Comparison of ENCODE assay signal across 2 cellular contexts in the genomic region with DNA sequence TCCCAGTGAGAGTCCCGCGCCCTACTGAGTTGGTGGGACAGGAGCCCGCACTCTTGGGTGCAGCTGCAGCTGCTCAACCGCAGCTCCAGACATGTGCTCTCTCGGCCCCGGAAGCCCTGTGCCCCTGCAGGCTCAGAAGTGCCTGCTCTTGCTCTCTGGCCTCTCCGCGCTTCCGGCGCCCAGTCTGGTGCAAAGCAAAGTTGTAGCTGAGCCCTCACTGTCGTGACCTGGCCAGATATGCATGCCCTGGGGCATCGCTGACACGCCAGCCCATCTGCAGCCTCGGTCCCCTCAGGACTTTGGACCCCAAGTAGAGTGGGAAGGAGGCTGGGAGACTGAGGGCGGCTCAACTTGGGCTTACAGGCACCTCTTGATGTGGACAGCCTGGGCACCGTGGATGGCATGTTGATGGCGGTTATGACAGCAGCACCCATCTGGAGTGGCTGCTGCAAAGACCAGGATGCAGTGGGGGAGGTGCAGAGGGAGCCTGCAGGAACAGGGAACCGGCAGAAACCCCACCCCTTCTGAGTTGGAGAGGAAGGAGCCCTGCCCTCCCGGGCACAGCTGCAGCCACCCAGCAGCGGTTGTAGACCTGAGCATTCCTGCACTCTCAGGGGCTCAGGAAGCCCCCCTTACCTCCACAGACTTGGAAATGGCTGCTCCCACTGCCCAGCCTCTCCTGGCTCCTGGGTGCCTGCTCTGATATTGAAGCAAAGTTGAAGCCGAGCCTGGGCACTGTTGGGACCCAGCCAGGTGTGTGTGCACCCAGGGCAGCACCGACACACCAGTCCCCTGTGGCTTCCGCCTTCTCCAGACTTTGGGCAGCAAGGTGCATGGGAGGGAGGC.
TF ChIP-seq lines count a peak whose summit lies in the region.

No MANE protein-coding gene starts in this region.

TF ChIP-seq in GM23338, 12 proteins besides CTCF, POLR2A, EP300 and RAD21 (continues in another document):
- no peak for TF ChIP-seq CREB1 (CRISPR knock-in tag; IDR thresholded peaks at IDR 0.05; ENCODE audit: low read depth)
- TF ChIP-seq EZH2 (IDR thresholded peaks at IDR 0.05; ENCODE audit: low read depth, unreplicated experiment): no peak
- no peak for TF ChIP-seq JUNB (IDR thresholded peaks at IDR 0.05; ENCODE audit: unreplicated experiment)
- no peak for TF ChIP-seq ZNF331 (CRISPR knock-in tag; IDR thresholded peaks at IDR 0.05; ENCODE audit: low read depth)
- TF ChIP-seq NANOG (IDR thresholded peaks at IDR 0.05; ENCODE audit: borderline replicate concordance): no peak
- TF ChIP-seq, protein P1, sequence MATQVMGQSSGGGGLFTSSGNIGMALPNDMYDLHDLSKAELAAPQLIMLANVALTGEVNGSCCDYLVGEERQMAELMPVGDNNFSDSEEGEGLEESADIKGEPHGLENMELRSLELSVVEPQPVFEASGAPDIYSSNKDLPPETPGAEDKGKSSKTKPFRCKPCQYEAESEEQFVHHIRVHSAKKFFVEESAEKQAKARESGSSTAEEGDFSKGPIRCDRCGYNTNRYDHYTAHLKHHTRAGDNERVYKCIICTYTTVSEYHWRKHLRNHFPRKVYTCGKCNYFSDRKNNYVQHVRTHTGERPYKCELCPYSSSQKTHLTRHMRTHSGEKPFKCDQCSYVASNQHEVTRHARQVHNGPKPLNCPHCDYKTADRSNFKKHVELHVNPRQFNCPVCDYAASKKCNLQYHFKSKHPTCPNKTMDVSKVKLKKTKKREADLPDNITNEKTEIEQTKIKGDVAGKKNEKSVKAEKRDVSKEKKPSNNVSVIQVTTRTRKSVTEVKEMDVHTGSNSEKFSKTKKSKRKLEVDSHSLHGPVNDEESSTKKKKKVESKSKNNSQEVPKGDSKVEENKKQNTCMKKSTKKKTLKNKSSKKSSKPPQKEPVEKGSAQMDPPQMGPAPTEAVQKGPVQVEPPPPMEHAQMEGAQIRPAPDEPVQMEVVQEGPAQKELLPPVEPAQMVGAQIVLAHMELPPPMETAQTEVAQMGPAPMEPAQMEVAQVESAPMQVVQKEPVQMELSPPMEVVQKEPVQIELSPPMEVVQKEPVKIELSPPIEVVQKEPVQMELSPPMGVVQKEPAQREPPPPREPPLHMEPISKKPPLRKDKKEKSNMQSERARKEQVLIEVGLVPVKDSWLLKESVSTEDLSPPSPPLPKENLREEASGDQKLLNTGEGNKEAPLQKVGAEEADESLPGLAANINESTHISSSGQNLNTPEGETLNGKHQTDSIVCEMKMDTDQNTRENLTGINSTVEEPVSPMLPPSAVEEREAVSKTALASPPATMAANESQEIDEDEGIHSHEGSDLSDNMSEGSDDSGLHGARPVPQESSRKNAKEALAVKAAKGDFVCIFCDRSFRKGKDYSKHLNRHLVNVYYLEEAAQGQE (IDR thresholded peaks at IDR 0.05; ENCODE audit: unreplicated experiment): no peak
- no peak for TF ChIP-seq STAT1 (IDR thresholded peaks at IDR 0.05; ENCODE audit: unreplicated experiment)
- TF ChIP-seq POLR2AphosphoS5 (IDR thresholded peaks at IDR 0.05; ENCODE audit: low read depth): no peak
- TF ChIP-seq ZNF114 (CRISPR knock-in tag; IDR thresholded peaks at IDR 0.05): no peak
- TF ChIP-seq, protein P2, sequence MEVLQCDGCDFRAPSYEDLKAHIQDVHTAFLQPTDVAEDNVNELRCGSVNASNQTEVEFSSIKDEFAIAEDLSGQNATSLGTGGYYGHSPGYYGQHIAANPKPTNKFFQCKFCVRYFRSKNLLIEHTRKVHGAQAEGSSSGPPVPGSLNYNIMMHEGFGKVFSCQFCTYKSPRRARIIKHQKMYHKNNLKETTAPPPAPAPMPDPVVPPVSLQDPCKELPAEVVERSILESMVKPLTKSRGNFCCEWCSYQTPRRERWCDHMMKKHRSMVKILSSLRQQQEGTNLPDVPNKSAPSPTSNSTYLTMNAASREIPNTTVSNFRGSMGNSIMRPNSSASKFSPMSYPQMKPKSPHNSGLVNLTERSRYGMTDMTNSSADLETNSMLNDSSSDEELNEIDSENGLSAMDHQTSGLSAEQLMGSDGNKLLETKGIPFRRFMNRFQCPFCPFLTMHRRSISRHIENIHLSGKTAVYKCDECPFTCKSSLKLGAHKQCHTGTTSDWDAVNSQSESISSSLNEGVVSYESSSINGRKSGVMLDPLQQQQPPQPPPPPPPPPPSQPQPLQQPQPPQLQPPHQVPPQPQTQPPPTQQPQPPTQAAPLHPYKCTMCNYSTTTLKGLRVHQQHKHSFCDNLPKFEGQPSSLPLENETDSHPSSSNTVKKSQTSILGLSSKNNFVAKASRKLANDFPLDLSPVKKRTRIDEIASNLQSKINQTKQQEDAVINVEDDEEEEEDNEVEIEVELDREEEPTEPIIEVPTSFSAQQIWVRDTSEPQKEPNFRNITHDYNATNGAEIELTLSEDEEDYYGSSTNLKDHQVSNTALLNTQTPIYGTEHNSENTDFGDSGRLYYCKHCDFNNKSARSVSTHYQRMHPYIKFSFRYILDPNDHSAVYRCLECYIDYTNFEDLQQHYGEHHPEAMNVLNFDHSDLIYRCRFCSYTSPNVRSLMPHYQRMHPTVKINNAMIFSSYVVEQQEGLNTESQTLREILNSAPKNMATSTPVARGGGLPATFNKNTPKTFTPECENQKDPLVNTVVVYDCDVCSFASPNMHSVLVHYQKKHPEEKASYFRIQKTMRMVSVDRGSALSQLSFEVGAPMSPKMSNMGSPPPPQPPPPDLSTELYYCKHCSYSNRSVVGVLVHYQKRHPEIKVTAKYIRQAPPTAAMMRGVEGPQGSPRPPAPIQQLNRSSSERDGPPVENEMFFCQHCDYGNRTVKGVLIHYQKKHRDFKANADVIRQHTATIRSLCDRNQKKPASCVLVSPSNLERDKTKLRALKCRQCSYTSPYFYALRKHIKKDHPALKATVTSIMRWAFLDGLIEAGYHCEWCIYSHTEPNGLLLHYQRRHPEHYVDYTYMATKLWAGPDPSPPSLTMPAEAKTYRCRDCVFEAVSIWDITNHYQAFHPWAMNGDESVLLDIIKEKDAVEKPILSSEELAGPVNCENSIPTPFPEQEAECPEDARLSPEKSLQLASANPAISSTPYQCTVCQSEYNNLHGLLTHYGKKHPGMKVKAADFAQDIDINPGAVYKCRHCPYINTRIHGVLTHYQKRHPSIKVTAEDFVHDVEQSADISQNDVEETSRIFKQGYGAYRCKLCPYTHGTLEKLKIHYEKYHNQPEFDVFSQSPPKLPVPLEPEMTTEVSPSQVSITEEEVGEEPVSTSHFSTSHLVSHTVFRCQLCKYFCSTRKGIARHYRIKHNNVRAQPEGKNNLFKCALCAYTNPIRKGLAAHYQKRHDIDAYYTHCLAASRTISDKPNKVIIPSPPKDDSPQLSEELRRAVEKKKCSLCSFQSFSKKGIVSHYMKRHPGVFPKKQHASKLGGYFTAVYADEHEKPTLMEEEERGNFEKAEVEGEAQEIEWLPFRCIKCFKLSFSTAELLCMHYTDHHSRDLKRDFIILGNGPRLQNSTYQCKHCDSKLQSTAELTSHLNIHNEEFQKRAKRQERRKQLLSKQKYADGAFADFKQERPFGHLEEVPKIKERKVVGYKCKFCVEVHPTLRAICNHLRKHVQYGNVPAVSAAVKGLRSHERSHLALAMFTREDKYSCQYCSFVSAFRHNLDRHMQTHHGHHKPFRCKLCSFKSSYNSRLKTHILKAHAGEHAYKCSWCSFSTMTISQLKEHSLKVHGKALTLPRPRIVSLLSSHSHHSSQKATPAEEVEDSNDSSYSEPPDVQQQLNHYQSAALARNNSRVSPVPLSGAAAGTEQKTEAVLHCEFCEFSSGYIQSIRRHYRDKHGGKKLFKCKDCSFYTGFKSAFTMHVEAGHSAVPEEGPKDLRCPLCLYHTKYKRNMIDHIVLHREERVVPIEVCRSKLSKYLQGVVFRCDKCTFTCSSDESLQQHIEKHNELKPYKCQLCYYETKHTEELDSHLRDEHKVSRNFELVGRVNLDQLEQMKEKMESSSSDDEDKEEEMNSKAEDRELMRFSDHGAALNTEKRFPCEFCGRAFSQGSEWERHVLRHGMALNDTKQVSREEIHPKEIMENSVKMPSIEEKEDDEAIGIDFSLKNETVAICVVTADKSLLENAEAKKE (CRISPR knock-in tag; IDR thresholded peaks at IDR 0.05): no peak
- TF ChIP-seq EZH2phosphoT487 (IDR thresholded peaks at IDR 0.05; ENCODE audit: unreplicated experiment): no peak

TF ChIP-seq in SK-N-SH, 30 proteins besides CTCF, POLR2A, EP300 and RAD21:
- TF ChIP-seq, protein P3, sequence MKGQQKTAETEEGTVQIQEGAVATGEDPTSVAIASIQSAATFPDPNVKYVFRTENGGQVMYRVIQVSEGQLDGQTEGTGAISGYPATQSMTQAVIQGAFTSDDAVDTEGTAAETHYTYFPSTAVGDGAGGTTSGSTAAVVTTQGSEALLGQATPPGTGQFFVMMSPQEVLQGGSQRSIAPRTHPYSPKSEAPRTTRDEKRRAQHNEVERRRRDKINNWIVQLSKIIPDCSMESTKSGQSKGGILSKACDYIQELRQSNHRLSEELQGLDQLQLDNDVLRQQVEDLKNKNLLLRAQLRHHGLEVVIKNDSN (IDR thresholded peaks at IDR 0.05; ENCODE audit: borderline replicate concordance, low read depth): no peak
- TF ChIP-seq, protein P4, sequence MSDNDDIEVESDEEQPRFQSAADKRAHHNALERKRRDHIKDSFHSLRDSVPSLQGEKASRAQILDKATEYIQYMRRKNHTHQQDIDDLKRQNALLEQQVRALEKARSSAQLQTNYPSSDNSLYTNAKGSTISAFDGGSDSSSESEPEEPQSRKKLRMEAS (IDR thresholded peaks at IDR 0.05; ENCODE audit: low read depth): no peak
- TF ChIP-seq SIN3A (IDR thresholded peaks at IDR 0.05; ENCODE audit: borderline replicate concordance, low read depth, low read length) (no peak), SMC3 (IDR thresholded peaks at IDR 0.05; ENCODE audit: low read depth, low read length) (no peak), MEF2A (IDR thresholded peaks at IDR 0.05; ENCODE audit: borderline replicate concordance, low read depth) (no peak), NRF1 (IDR thresholded peaks at IDR 0.05; ENCODE audit: low read depth, low read length) (no peak), ELF1 (IDR thresholded peaks at IDR 0.05) (no peak), TAF1 (IDR thresholded peaks at IDR 0.05; ENCODE audit: borderline replicate concordance, low read depth, low read length) (no peak), POLR2AphosphoS5 (IDR thresholded peaks at IDR 0.05; ENCODE audit: low read depth, low read length) (no peak), RXRA (IDR thresholded peaks at IDR 0.05; ENCODE audit: borderline replicate concordance, low read depth) (no peak), YY1 (IDR thresholded peaks at IDR 0.05; ENCODE audit: low read depth) (no peak), FOXM1 (IDR thresholded peaks at IDR 0.05; ENCODE audit: low read depth) (no peak), EZH2phosphoT487 (IDR thresholded peaks at IDR 0.05; ENCODE audit: borderline replicate concordance, low read depth) (no peak), MXI1 (IDR thresholded peaks at IDR 0.05; ENCODE audit: low read depth, low read length) (no peak)
- TF ChIP-seq, protein P5, sequence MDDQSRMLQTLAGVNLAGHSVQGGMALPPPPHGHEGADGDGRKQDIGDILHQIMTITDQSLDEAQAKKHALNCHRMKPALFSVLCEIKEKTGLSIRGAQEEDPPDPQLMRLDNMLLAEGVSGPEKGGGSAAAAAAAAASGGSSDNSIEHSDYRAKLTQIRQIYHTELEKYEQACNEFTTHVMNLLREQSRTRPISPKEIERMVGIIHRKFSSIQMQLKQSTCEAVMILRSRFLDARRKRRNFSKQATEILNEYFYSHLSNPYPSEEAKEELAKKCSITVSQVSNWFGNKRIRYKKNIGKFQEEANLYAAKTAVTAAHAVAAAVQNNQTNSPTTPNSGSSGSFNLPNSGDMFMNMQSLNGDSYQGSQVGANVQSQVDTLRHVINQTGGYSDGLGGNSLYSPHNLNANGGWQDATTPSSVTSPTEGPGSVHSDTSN (IDR thresholded peaks at IDR 0.05): no peak
- TF ChIP-seq, protein P1 (IDR thresholded peaks at IDR 0.05; ENCODE audit: low read depth, low read length): no peak
- TF ChIP-seq, protein P6, sequence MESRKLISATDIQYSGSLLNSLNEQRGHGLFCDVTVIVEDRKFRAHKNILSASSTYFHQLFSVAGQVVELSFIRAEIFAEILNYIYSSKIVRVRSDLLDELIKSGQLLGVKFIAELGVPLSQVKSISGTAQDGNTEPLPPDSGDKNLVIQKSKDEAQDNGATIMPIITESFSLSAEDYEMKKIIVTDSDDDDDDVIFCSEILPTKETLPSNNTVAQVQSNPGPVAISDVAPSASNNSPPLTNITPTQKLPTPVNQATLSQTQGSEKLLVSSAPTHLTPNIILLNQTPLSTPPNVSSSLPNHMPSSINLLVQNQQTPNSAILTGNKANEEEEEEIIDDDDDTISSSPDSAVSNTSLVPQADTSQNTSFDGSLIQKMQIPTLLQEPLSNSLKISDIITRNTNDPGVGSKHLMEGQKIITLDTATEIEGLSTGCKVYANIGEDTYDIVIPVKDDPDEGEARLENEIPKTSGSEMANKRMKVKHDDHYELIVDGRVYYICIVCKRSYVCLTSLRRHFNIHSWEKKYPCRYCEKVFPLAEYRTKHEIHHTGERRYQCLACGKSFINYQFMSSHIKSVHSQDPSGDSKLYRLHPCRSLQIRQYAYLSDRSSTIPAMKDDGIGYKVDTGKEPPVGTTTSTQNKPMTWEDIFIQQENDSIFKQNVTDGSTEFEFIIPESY (IDR thresholded peaks at IDR 0.05; ENCODE audit: borderline replicate concordance, low read depth): no peak
